Comparison of ENCODE assay signal across 16 cellular contexts in the genomic region with DNA sequence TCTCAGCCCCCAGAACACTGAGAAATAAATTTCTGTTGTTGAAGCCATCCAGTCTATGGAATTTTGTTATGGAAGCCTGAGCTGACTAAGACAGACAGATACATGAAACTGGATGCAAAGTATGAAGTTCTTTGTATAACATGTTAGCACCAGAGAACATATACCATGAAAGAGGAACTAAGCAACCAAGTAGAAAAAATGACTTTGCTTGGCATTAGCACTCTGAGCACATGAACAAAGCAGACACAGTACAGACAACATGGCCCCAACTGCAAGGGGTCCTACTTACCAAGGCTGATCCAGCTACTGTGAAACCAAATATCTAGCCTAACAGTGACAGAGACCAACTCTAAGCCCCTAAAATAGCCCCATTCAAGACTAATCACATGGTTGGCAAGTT. TPM values are rescaled to one million over a fixed set of nuclear protein-coding genes. Genes with fewer than 3 reads are reported as not detected.
A peak's percentile ranks its signal among the peaks of the same experiment; 100 is the strongest.
DNase-seq lines count a peak whose midpoint lies in the region; ATAC-seq, FAIRE-seq and TF ChIP-seq lines count a peak whose summit lies in the region.
"Had no signal": no experiment of that assay in that cellular context is flagged by ENCODE, and none has a peak within 500 bp of the region (broad histone marks: within the 10 kb centered on the region; RNA-seq: fewer than 3 reads in every experiment).

No MANE protein-coding gene starts in this region.

- H3K9ac ChIP-seq in GM12878 (ENCODE audit: control insufficient read depth, insufficient read depth, low read length) = no peak overlapping the region

- no peak for TF ChIP-seq CTCF in GM12878 (IDR thresholded peaks at IDR 0.05 in 2 of 3, conservative IDR thresholded peaks at IDR 0.05 in 1 of 3; ENCODE audit: control insufficient read depth in 2 of 3, extremely low read depth in 1 of 3, insufficient read depth in 1 of 3, low read depth in 3 of 3, low read length in 3 of 3)
- no peak for TF ChIP-seq CTCF in esophagus squamous epithelium (IDR thresholded peaks at IDR 0.05)

- H3K4me3 ChIP-seq in GM12878 (no peak overlapping the region), esophagus squamous epithelium (no peak overlapping the region)
- H3K4me3 ChIP-seq: adrenal gland, cardiac muscle cell, prostate gland, tibial artery had no signal

- no peaks in the 10 kb centered on the region for H4K20me1 ChIP-seq in GM12878 (ENCODE audit: control insufficient read depth, insufficient read depth)

- H3K9me3 ChIP-seq in GM12878 (replicated peaks; ENCODE audit: control insufficient read depth, insufficient read depth, low read length) (peaks cover 1% of the 10 kb centered on the region; the same call in 2 of the 3 replicates), esophagus squamous epithelium (no peaks in the 10 kb centered on the region)
- H3K9me3 ChIP-seq: adrenal gland, prostate gland had no signal

- no peak for TF ChIP-seq POLR2A in GM12878 (IDR thresholded peaks at IDR 0.05; ENCODE audit: low read depth, low read length)
- no peak for TF ChIP-seq POLR2A in esophagus squamous epithelium (IDR thresholded peaks at IDR 0.05)

- H3K36me3 ChIP-seq in GM12878 (ENCODE audit: control insufficient read depth in 2 of 2, insufficient read depth in 2 of 2, low read length in 1 of 2) (0 out of 4 replicates have a peak, but pooled peaks cover 0 to 3% of the 10 kb centered on the region in 2 experiments), esophagus squamous epithelium (peaks cover 0 to 10% (median 0%) of the 10 kb centered on the region in 3 donors)
- H3K36me3 ChIP-seq: adrenal gland, cardiac muscle cell, prostate gland, tibial artery had no signal

- H3K27me3 ChIP-seq in GM12878 (replicated peaks in 1 of 2; ENCODE audit: control insufficient read depth in 2 of 2, insufficient read depth in 2 of 2, low read length in 1 of 2) (no peaks in the 10 kb centered on the region), esophagus squamous epithelium (no peaks in the 10 kb centered on the region)
- H3K27me3 ChIP-seq: adrenal gland, cardiac muscle cell, tibial artery had no signal

- in situ Hi-C loops in GM12878 (cut with MboI) = no loop called here

- no peak for TF ChIP-seq RAD21 in GM12878 (IDR thresholded peaks at IDR 0.05; ENCODE audit: insufficient read depth, low read depth, low read length)

- intact Hi-C loops in GM12878 (cut with micrococcal nuclease; ENCODE audit: unreplicated experiment) = no loop called here
- intact Hi-C loops in esophagus squamous epithelium (cut with DNase I) = no loop called here

- CTCF ChIA-PET in GM12878 (lab: Yijun Ruan, JAX) = interaction anchor here (1.7 kb wide), 1 partner anchor 10 kb away, joined by 5 read pairs; no protein-coding TSS in a partner anchor

- no peak for TF ChIP-seq EP300 in GM12878 (IDR thresholded peaks at IDR 0.05; ENCODE audit: borderline replicate concordance in 1 of 2, control insufficient read depth in 1 of 2, low read depth in 2 of 2, low read length in 2 of 2)

- POLR2A ChIA-PET in GM12878 (lab: Charles Lee) = interaction anchor here (0.5 kb wide), 1 partner anchor 633 kb away, joined by 6 read pairs; no protein-coding TSS in a partner anchor

- BruUV-seq in GM12878 (replicated peaks; lab: Mats Ljungman, UMichigan) = no TSS peak

- SMC1A ChIA-PET in GM12878 (lab: Charles Lee; ENCODE audit: uncharacterized antibody, unreplicated experiment) = interaction anchor here (1.1 to 2.0 kb wide), 2 partner anchors 10 to 20 kb away, joined by 4 to 5 read pairs; no protein-coding TSS in a partner anchor

- H3K4me1 ChIP-seq in GM12878 (ENCODE audit: control insufficient read depth, insufficient read depth, low read length) (peaks cover 3% of the 10 kb centered on the region; the same call in 1 of the 2 replicates), esophagus squamous epithelium (peaks cover 0 to 7% (median 0%) of the 10 kb centered on the region in 3 donors)
- H3K4me1 ChIP-seq: adrenal gland, prostate gland had no signal

- H3K79me2 ChIP-seq in GM12878 (ENCODE audit: control insufficient read depth, insufficient read depth, low read length) = peaks cover 42% of the 10 kb centered on the region

- no peak for FAIRE-seq in GM12878 (lab: Jason Lieb, UNC)
- FAIRE-seq: G401.6, keratinocyte had no signal

- peak; percentile 94 for ATAC-seq in GM18858 (IDR thresholded peaks at IDR 0.05; ENCODE audit: unreplicated experiment)
- ATAC-seq in GM21717 (IDR thresholded peaks at IDR 0.05; ENCODE audit: unreplicated experiment) = peak; percentile 72
- ATAC-seq in HG03135 (IDR thresholded peaks at IDR 0.05; ENCODE audit: unreplicated experiment) = peak; percentile 60
- peak; percentile 86 for ATAC-seq in GM12878
- ATAC-seq: stimulated activated effector memory CD8-positive, alpha-beta T cell treated with anti-CD3 and anti-CD28 coated beads, Interleukin-12 subunit alpha, Interleukin-12 subunit beta, amount 100 ng/mL, for 72 hours had no signal

- DNase-seq in GM12878 (ENCODE audit: low read depth, low spot score) = no peak
- no peak for DNase-seq in SIG-M5 treated with dmso at 0.1 percent for 504 hours (lab: John Stamatoyannopoulos, UW; ENCODE audit: unreplicated experiment)
- DNase-seq in RPMI8226 = no peak
- DNase-seq in esophagus squamous epithelium (lab: John Stamatoyannopoulos, UW) = no peak
- DNase-seq in HK-2 (ENCODE audit: unreplicated experiment) = no peak
- DNase-seq: adrenal gland, mesendoderm, tibial artery had no signal

- RAD21 ChIA-PET in GM12878 (lab: Charles Lee; ENCODE audit: unreplicated experiment) = no interaction called here

- no peak overlapping the region for H3K4me2 ChIP-seq in GM12878 (ENCODE audit: control insufficient read depth, insufficient read depth)

- H2AFZ ChIP-seq in GM12878 (ENCODE audit: control insufficient read depth, low read depth, low read length) = no peak overlapping the region

- H3K27ac ChIP-seq in GM12878 (ENCODE audit: control insufficient read depth, insufficient read depth) = 0 out of 2 replicates have a peak overlapping the region, but pooled peaks have one; percentile 6
- no peak overlapping the region for H3K27ac ChIP-seq in esophagus squamous epithelium
- H3K27ac ChIP-seq: adrenal gland, cardiac muscle cell, prostate gland, tibial artery had no signal

TF ChIP-seq in GM12878, 131 proteins besides CTCF, POLR2A, EP300 and RAD21 (continues in another document):
- TF ChIP-seq ZNF274 (IDR thresholded peaks at IDR 0.05; ENCODE audit: insufficient read depth, insufficient read length) (no peak), RUNX3 (IDR thresholded peaks at IDR 0.05; ENCODE audit: low read length) (no peak), EGR1 (IDR thresholded peaks at IDR 0.05; ENCODE audit: borderline replicate concordance in 1 of 2, low read depth in 2 of 2, low read length in 2 of 2) (no peak), SIN3A (IDR thresholded peaks at IDR 0.05; ENCODE audit: low read depth, low read length) (no peak), HDGF (IDR thresholded peaks at IDR 0.05) (no peak), TCF7 (IDR thresholded peaks at IDR 0.05; ENCODE audit: borderline replicate concordance) (no peak)
- TF ChIP-seq, protein P1, sequence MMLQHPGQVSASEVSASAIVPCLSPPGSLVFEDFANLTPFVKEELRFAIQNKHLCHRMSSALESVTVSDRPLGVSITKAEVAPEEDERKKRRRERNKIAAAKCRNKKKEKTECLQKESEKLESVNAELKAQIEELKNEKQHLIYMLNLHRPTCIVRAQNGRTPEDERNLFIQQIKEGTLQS (IDR thresholded peaks at IDR 0.05; ENCODE audit: borderline replicate concordance, extremely low read depth, low read depth, low read length) = no peak

RNA-seq across cellular contexts. Expression of a gene that starts 13.8 kb away (rescaled TPM):
- total RNA-seq in GM12878 (2013; cell fraction: nucleolus; rRNA removed) = 51.4 and 60.5 TPM in 2 replicates
- total RNA-seq in GM12878 (2014; rRNA removed) = 29.8 and 38.7 TPM in 2 replicates
- total RNA-seq in GM12878 (2014; rRNA removed; fragmentation: Illumina TruSeq; extraction: Trizol) = 42.8 and 44.7 TPM in 2 replicates
- total RNA-seq in GM12878 (2021) = 56.4 and 61.4 TPM in 2 replicates
- 11.1 TPM for polyA plus RNA-seq in GM12878 (2011; ENCODE audit: low read depth)
- 58.1 and 90.5 TPM in 2 replicates for polyA plus RNA-seq in GM12878 (2011; rRNA removed)
- 20.6 and 26.8 TPM in 2 replicates for polyA plus RNA-seq in GM12878 (2011; cell fraction: cytosol; rRNA removed)
- 20.8 and 23.9 TPM in 2 replicates for polyA plus RNA-seq in GM12878 (2011; cell fraction: nucleus; rRNA removed)
- polyA plus RNA-seq in GM12878 (2012) = 22.8 and 30.9 TPM in 2 replicates
- polyA plus RNA-seq in GM12878 (2014; fragmentation: Illumina TruSeq; extraction: Trizol) = 42.5 and 51.5 TPM in 2 replicates
- 10 to 100 TPM; 10.3 to 11.2 TPM for polyA plus RNA-seq in GM12878 (2014; fragmentation: Nextera tagmentation; extraction: Ambion mirVana)
- polyA plus RNA-seq in GM12878 (2014; rRNA removed) = 21.5 and 32.0 TPM in 2 replicates
- polyA plus RNA-seq in GM12878 (2016; fragmentation: Nextera tagmentation; extraction: Ambion mirVana) = 100 to 1,000 TPM in 1 of 2 experiments, 10 to 100 TPM in 1; 91.5 to 101 TPM
- polyA minus RNA-seq in GM12878 (2011; rRNA and poly(A)+ RNA removed) = 22.8 and 39.7 TPM in 2 replicates
- polyA minus RNA-seq in GM12878 (2011; cell fraction: cytosol; rRNA and poly(A)+ RNA removed) = 23.9 and 35.6 TPM in 2 replicates
- polyA minus RNA-seq in GM12878 (2011; cell fraction: nucleus; rRNA and poly(A)+ RNA removed) = 15.1 and 24.0 TPM in 2 replicates
- 10 to 100 TPM; 31.4 to 38.5 (median 38.0) TPM for total RNA-seq in esophagus squamous epithelium

RNA-seq across cellular contexts. Expression of a gene that starts 13.9 kb away (rescaled TPM):
- 59.4 and 60.3 TPM in 2 replicates for total RNA-seq in GM12878 (2013; cell fraction: nucleolus; rRNA removed)
- total RNA-seq in GM12878 (2014; rRNA removed) (23.9 and 29.3 TPM in 2 replicates), GM12878 (2014; rRNA removed; fragmentation: Illumina TruSeq; extraction: Trizol) (36.0 and 36.3 TPM in 2 replicates), GM12878 (2021) (37.1 and 39.1 TPM in 2 replicates), esophagus squamous epithelium (10 to 100 TPM; 24.1 to 34.2 (median 31.7) TPM)
- polyA plus RNA-seq in GM12878 (2011; ENCODE audit: low read depth) = 10.1 TPM
- polyA plus RNA-seq in GM12878 (2011; rRNA removed) (50.7 and 72.9 TPM in 2 replicates), GM12878 (2014; fragmentation: Illumina TruSeq; extraction: Trizol) (39.8 and 46.4 TPM in 2 replicates), GM12878 (2014; fragmentation: Nextera tagmentation; extraction: Ambion mirVana) (10 to 100 TPM; 30.1 to 58.7 TPM), GM12878 (2014; rRNA removed) (18.4 and 28.2 TPM in 2 replicates), GM12878 (2016; fragmentation: Nextera tagmentation; extraction: Ambion mirVana) (10 to 100 TPM; 58.6 to 66.0 TPM)
- 25.0 and 31.9 TPM in 2 replicates for polyA plus RNA-seq in GM12878 (2011; cell fraction: cytosol; rRNA removed)
- 23.4 and 26.9 TPM in 2 replicates for polyA plus RNA-seq in GM12878 (2011; cell fraction: nucleus; rRNA removed)
- 15.9 and 16.1 TPM in 2 replicates for polyA plus RNA-seq in GM12878 (2012)
- polyA minus RNA-seq in GM12878 (2011; rRNA and poly(A)+ RNA removed) = 51.5 and 75.7 TPM in 2 replicates
- polyA minus RNA-seq in GM12878 (2011; cell fraction: cytosol; rRNA and poly(A)+ RNA removed) = 19.0 and 22.6 TPM in 2 replicates
- polyA minus RNA-seq in GM12878 (2011; cell fraction: nucleus; rRNA and poly(A)+ RNA removed) = 33.6 and 53.2 TPM in 2 replicates
